1 cellular context compared by ENCODE assay signal in the genomic region with DNA sequence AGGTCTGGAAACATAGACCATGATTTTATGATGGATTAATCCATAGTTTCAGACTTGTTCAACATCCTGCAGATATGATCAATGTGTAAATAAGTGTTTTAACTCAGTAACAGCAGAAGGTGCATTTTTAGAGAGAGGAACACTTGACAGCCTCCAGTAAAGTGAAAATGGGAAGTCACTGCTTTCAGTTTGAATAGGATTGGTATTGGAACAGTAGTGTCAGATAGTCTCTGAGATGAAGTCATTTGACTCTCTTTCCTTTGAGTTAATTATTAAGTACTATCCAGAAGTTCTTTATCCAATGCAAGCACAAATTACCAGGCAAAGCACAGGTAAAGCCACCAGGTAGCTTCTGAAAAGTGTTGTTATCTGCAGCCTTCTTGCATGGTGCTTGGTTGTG.
TF ChIP-seq lines count a peak whose summit lies in the region.

No MANE protein-coding gene starts in this region.

TF ChIP-seq in HepG2, 621 proteins besides CTCF, POLR2A, EP300 and RAD21 (continued from another document):
- TF ChIP-seq PCBP2 (optimal IDR thresholded peaks at IDR 0.05; ENCODE audit: low read depth, low read length, poor library complexity, severe bottlenecking) (no peak), ZNF431 (CRISPR knock-in tag; IDR thresholded peaks at IDR 0.05; ENCODE audit: borderline replicate concordance, low read depth) (no peak), ZC3H4 (CRISPR knock-in tag; IDR thresholded peaks at IDR 0.05; ENCODE audit: borderline replicate concordance) (no peak), ZNF17 (CRISPR knock-in tag; IDR thresholded peaks at IDR 0.05) (no peak), ZBTB42 (CRISPR knock-in tag; IDR thresholded peaks at IDR 0.05) (no peak), SMAD1 (CRISPR knock-in tag; IDR thresholded peaks at IDR 0.05; ENCODE audit: borderline replicate concordance, low read depth) (no peak), ZC3H13 (CRISPR knock-in tag; IDR thresholded peaks at IDR 0.05) (no peak), NFRKB (IDR thresholded peaks at IDR 0.05) (no peak)
- TF ChIP-seq, protein P1, sequence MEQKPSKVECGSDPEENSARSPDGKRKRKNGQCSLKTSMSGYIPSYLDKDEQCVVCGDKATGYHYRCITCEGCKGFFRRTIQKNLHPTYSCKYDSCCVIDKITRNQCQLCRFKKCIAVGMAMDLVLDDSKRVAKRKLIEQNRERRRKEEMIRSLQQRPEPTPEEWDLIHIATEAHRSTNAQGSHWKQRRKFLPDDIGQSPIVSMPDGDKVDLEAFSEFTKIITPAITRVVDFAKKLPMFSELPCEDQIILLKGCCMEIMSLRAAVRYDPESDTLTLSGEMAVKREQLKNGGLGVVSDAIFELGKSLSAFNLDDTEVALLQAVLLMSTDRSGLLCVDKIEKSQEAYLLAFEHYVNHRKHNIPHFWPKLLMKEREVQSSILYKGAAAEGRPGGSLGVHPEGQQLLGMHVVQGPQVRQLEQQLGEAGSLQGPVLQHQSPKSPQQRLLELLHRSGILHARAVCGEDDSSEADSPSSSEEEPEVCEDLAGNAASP (CRISPR knock-in tag; IDR thresholded peaks at IDR 0.05; ENCODE audit: borderline replicate concordance): no peak
- TF ChIP-seq, protein P2, sequence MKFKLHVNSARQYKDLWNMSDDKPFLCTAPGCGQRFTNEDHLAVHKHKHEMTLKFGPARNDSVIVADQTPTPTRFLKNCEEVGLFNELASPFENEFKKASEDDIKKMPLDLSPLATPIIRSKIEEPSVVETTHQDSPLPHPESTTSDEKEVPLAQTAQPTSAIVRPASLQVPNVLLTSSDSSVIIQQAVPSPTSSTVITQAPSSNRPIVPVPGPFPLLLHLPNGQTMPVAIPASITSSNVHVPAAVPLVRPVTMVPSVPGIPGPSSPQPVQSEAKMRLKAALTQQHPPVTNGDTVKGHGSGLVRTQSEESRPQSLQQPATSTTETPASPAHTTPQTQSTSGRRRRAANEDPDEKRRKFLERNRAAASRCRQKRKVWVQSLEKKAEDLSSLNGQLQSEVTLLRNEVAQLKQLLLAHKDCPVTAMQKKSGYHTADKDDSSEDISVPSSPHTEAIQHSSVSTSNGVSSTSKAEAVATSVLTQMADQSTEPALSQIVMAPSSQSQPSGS (CRISPR knock-in tag; IDR thresholded peaks at IDR 0.05): no peak
- TF ChIP-seq, protein P3, sequence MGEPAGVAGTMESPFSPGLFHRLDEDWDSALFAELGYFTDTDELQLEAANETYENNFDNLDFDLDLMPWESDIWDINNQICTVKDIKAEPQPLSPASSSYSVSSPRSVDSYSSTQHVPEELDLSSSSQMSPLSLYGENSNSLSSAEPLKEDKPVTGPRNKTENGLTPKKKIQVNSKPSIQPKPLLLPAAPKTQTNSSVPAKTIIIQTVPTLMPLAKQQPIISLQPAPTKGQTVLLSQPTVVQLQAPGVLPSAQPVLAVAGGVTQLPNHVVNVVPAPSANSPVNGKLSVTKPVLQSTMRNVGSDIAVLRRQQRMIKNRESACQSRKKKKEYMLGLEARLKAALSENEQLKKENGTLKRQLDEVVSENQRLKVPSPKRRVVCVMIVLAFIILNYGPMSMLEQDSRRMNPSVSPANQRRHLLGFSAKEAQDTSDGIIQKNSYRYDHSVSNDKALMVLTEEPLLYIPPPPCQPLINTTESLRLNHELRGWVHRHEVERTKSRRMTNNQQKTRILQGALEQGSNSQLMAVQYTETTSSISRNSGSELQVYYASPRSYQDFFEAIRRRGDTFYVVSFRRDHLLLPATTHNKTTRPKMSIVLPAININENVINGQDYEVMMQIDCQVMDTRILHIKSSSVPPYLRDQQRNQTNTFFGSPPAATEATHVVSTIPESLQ (CRISPR knock-in tag; conservative IDR thresholded peaks at IDR 0.05): no peak
